1 cellular context compared by ENCODE assay signal in the genomic region with DNA sequence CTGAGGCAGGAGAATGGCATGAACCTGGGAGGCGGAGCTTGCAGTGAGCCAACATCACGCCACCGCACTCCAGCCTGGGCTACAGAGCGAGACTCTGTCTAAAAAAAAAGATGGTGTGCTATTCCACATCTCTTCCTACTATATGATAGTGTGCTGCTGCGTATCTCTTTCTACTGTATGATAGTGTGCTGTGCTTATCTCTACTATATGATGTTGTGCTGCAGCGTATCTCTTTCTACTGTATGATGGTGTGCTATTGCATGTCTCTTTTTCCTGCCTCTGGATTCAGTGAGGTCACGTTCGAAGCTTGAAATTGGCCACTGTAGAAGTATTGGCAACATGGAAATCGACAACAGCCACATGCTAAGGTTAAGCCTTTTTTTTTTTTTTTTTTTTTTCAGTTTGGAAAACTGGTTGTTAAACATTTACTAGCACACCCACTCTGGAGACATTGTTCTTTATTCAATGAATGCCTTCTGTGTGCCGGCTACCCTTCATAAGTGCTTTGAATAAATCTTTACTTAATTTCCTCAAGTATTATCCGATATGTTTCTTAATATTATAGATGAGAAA.
A peak's percentile ranks its signal among the peaks of the same experiment; 100 is the strongest.
TF ChIP-seq lines count a peak whose summit lies in the region.

No MANE protein-coding gene starts in this region.

TF ChIP-seq in liver, 16 proteins besides CTCF, POLR2A, EP300 and RAD21 (continued from another document):
- TF ChIP-seq, protein P1, sequence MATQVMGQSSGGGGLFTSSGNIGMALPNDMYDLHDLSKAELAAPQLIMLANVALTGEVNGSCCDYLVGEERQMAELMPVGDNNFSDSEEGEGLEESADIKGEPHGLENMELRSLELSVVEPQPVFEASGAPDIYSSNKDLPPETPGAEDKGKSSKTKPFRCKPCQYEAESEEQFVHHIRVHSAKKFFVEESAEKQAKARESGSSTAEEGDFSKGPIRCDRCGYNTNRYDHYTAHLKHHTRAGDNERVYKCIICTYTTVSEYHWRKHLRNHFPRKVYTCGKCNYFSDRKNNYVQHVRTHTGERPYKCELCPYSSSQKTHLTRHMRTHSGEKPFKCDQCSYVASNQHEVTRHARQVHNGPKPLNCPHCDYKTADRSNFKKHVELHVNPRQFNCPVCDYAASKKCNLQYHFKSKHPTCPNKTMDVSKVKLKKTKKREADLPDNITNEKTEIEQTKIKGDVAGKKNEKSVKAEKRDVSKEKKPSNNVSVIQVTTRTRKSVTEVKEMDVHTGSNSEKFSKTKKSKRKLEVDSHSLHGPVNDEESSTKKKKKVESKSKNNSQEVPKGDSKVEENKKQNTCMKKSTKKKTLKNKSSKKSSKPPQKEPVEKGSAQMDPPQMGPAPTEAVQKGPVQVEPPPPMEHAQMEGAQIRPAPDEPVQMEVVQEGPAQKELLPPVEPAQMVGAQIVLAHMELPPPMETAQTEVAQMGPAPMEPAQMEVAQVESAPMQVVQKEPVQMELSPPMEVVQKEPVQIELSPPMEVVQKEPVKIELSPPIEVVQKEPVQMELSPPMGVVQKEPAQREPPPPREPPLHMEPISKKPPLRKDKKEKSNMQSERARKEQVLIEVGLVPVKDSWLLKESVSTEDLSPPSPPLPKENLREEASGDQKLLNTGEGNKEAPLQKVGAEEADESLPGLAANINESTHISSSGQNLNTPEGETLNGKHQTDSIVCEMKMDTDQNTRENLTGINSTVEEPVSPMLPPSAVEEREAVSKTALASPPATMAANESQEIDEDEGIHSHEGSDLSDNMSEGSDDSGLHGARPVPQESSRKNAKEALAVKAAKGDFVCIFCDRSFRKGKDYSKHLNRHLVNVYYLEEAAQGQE (IDR thresholded peaks at IDR 0.05), result no peak
- TF ChIP-seq EGR1 (IDR thresholded peaks at IDR 0.05; ENCODE audit: low read depth in 2 of 2) (no peak), RXRA (IDR thresholded peaks at IDR 0.05) (peak in 1 of 2 donors; percentile 8), GABPA (IDR thresholded peaks at IDR 0.05 in 1 of 2, conservative IDR thresholded peaks at IDR 0.05 in 1 of 2) (no peak), JUND (IDR thresholded peaks at IDR 0.05) (no peak)
TF ChIP-seq in liver: peak in this region for 4.
